Comparison of ENCODE assay signal across 11 cellular contexts in the genomic region with DNA sequence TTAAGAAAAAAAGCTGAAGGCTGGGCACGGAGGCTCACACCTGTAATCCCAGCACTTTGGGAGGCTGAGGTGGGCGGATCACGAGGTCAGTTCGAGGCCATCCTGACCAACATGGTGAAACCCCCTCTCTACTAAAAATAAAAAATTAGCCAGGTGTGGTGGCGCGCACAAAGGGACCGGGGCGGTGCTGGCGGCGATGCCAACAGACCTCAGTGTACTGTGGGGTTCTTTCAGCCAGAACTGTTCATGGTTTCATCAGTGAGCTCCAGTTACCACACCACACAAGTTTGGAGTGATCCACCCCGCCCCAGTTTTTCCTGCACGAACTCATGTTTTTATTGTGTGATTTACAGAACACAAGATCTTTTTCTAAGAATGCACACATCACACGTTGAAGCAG. TPM values are rescaled to one million over a fixed set of nuclear protein-coding genes. Genes with fewer than 3 reads are reported as not detected.
DNase-seq lines count a peak whose midpoint lies in the region; ATAC-seq and TF ChIP-seq lines count a peak whose summit lies in the region.
"Had no signal": no experiment of that assay in that cellular context is flagged by ENCODE, and none has a peak within 500 bp of the region (broad histone marks: within the 10 kb centered on the region; RNA-seq: fewer than 3 reads in every experiment).

No MANE protein-coding gene starts in this region.

- H3K4me1 ChIP-seq in RWPE2 (ENCODE audit: insufficient read depth, poor library complexity, severe bottlenecking) (peaks cover 33% of the 10 kb centered on the region), left lung (peaks cover 4 to 63% of the 10 kb centered on the region in 2 donors), spleen (peaks cover 0 to 69% (median 29%) of the 10 kb centered on the region in 6 donors)

- H3K27ac ChIP-seq in RWPE2 (ENCODE audit: poor library complexity, severe bottlenecking) (peak overlapping the region; percentile 78), left lung (peak overlapping the region; percentile 9 to 85), spleen (peak overlapping the region in 5 of 8 donors; percentile 13 to 62 (median 46))

- no peak for TF ChIP-seq POLR2A in spleen (IDR thresholded peaks at IDR 0.05)

- ATAC-seq in RWPE2 (ENCODE audit: low read depth) (no peak), left lung (no peak), HG02642 (IDR thresholded peaks at IDR 0.05; ENCODE audit: poor library complexity, unreplicated experiment) (no peak)

- no peaks in the 10 kb centered on the region for H3K27me3 ChIP-seq in RWPE2 (ENCODE audit: insufficient read depth, poor library complexity, severe bottlenecking)
- no peaks in the 10 kb centered on the region for H3K27me3 ChIP-seq in left lung
- H3K27me3 ChIP-seq in spleen (replicated peaks in 1 of 7) = peaks cover 0 to 6% (median 0%) of the 10 kb centered on the region in 7 donors

- no peak overlapping the region for H3K4me3 ChIP-seq in GM12865 (ENCODE audit: low read depth, low read length)
- H3K4me3 ChIP-seq in RWPE2 (ENCODE audit: severe bottlenecking) = no peak overlapping the region
- H3K4me3 ChIP-seq in left lung = no peak overlapping the region
- no peak overlapping the region for H3K4me3 ChIP-seq in spleen

- DNase-seq in GM12865 (ENCODE audit: low read depth) (peak; percentile 24), RWPE2 (ENCODE audit: low spot score) (no peak), left lung (no peak), spleen (peak; percentile 59), GM19240 (ENCODE audit: insufficient read length, low spot score) (no peak), NCI-H2227 treated with DMSO at 0.1 percent for 48 hours (lab: John Stamatoyannopoulos, UW) (no peak)
- DNase-seq: activated CD4-positive, alpha-beta T cell treated with anti-CD3 and anti-CD28 coated beads, Interleukin-2, amount 50 U/mL, for 48 hours; CD8-positive, alpha-beta memory T cell; NCI-H1694; NCI-H526 had no signal

- H3K36me3 ChIP-seq in RWPE2 (ENCODE audit: low read depth) = no peaks in the 10 kb centered on the region
- no peaks in the 10 kb centered on the region for H3K36me3 ChIP-seq in left lung
- H3K36me3 ChIP-seq in spleen = peaks cover 0 to 33% (median 0%) of the 10 kb centered on the region in 6 donors

- intact Hi-C loops in left lung (cut with DNase I) = no loop called here
- intact Hi-C loops in spleen (cut with DNase I; ENCODE audit: low total_unique reads) = no loop called here

- TF ChIP-seq CTCF in GM12865 (IDR thresholded peaks at IDR 0.05; ENCODE audit: insufficient read depth, low read depth, low read length, missing control alignments) = no peak
- TF ChIP-seq CTCF in RWPE2 (IDR thresholded peaks at IDR 0.05; ENCODE audit: poor library complexity, severe bottlenecking) = no peak
- TF ChIP-seq CTCF in left lung (IDR thresholded peaks at IDR 0.05) = no peak
- TF ChIP-seq CTCF in spleen (IDR thresholded peaks at IDR 0.05 in 8 of 11, conservative IDR thresholded peaks at IDR 0.05 in 3 of 11) = no peak

- WGBS in spleen, 5 donors = 57 to 87% (median 77%) methylated on average over 13 of the region's 13 CpGs

- H3K9me3 ChIP-seq in RWPE2 (ENCODE audit: severe bottlenecking) (no peaks in the 10 kb centered on the region), left lung (no peaks in the 10 kb centered on the region), spleen (no peaks in the 10 kb centered on the region)

RNA-seq across cellular contexts. Expression of a gene that starts 21.2 kb away (rescaled TPM):
- total RNA-seq in left lung (100 to 1,000 TPM in 1 of 2 donors, 10 to 100 TPM in 1; 92.1 to 172 TPM), spleen (100 to 1,000 TPM in 2 of 7 donors, 10 to 100 TPM in 5; 86.2 to 118 (median 91.1) TPM)
- 10 to 100 TPM; 46.4 to 85.2 (median 55.2) TPM for polyA plus RNA-seq in spleen

RNA-seq across cellular contexts. Expression of a gene that starts 56.7 kb away (rescaled TPM):
- total RNA-seq in left lung = 10 to 100 TPM; 36.2 to 47.1 TPM
- total RNA-seq in spleen = 100 to 1,000 TPM in 1 of 7 donors, 10 to 100 TPM in 6; 63.3 to 104 (median 83.5) TPM
- 10 to 100 TPM; 15.2 to 22.7 (median 17.7) TPM for polyA plus RNA-seq in spleen

Comparison
In these comparisons a context has a peak if more than half of its experiments do, and no peak if none do; other contexts are left out.
1. DNase-seq: peak in GM12865 (single experiment) and spleen (single experiment); none in RWPE2 (single experiment), left lung (0 of 2), GM19240 (single experiment) and NCI-H2227 treated with DMSO at 0.1 percent for 48 hours (single experiment).
2. Peak in every context shown above with its lines, with median percentiles within 50 percentile points of each other: H3K27ac ChIP-seq.